Comparison of ENCODE assay signal across 8 cellular contexts in the genomic region with DNA sequence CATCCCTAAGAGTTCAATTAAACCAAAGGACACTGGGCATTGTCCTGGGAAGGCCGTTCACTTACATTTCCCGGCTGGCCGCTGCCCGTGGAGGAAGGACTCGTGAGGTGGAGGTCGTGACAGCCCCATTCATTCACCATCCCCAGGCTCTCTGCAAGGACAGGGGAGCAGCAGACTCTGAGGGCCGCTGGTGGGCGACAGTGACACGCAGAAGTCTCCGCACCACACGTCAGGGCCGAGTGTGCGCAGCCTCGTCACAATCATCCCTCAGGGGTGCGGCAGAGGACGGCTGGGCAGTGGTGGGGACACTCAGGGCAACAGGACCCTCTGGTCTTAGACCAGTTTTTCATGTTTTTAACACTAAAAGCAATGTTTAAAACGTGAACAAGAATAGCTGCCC. TPM values are rescaled to one million over a fixed set of nuclear protein-coding genes. Genes with fewer than 3 reads are reported as not detected.
"Had no signal": no experiment of that assay in that cellular context is flagged by ENCODE, and none has a peak within 500 bp of the region (broad histone marks: within the 10 kb centered on the region; RNA-seq: fewer than 3 reads in every experiment).

No MANE protein-coding gene starts in this region.

- DNase-seq: H9, HCEC 1CT, IMR-90, KBM-7 had no signal

- H3K27ac Mint-ChIP-seq: GM23338, H9 had no signal

- H3K4me1 Mint-ChIP-seq: GM23338, H9 had no signal

- H3K4me2 ChIP-seq: GM23338, KMS-11 had no signal

- H3K27ac ChIP-seq: KMS-11 had no signal

- H3K4me3 ChIP-seq: GM23338 had no signal

- H3K4me3 Mint-ChIP-seq: GM23338, H9 had no signal

- H3K9ac ChIP-seq: KMS-11 had no signal

- ATAC-seq: GM23338 had no signal

- H3K9me3 Mint-ChIP-seq: GM23338, H9 had no signal

RNA-seq across cellular contexts. Expression of gene PERCC1, which starts 38.1 kb away (rescaled TPM):
- total RNA-seq: GM23338, H1, H9, HT-29, IMR-90 had no signal
